6 cellular contexts compared by ENCODE assay signal in genomic region chr4:70452946-70453345, GRCh38.
"Had no signal": no experiment of that assay in that cellular context is flagged by ENCODE, and none has a peak within 500 bp of the region (broad histone marks: within the 10 kb centered on the region; RNA-seq: fewer than 3 reads in every experiment).

No MANE protein-coding gene starts in this region.

- H3K9me3 Mint-ChIP-seq: GM23338, H9 had no signal

- H3K4me3 Mint-ChIP-seq: GM23338, H9 had no signal

- H3K4me3 ChIP-seq: GM23338, K562 had no signal

- ATAC-seq: GM23338, K562 had no signal

- H3K27ac Mint-ChIP-seq: GM23338, H9 had no signal

- DNase-seq: H9, HCEC 1CT, IMR-90, KG1 had no signal

- H3K4me1 Mint-ChIP-seq: GM23338, H9 had no signal
